In genomic region chr5:95794070-95794516, GRCh38 we compare ENCODE assay signal across 25 cellular contexts. TPM values are rescaled to one million over a fixed set of nuclear protein-coding genes. Genes with fewer than 3 reads are reported as not detected.
DNase-seq lines count a peak whose midpoint lies in the region; ATAC-seq and TF ChIP-seq lines count a peak whose summit lies in the region.
"Had no signal": no experiment of that assay in that cellular context is flagged by ENCODE, and none has a peak within 500 bp of the region (broad histone marks: within the 10 kb centered on the region; RNA-seq: fewer than 3 reads in every experiment).

No MANE protein-coding gene starts in this region.

- peak overlapping the region; percentile 86 for H3K27ac ChIP-seq in SJSA1
- H3K27ac ChIP-seq in fibroblast of lung (ENCODE audit: insufficient read depth, low read length), result peak overlapping the region; percentile 3
- peak overlapping the region; percentile 71 for H3K27ac ChIP-seq in parathyroid adenoma
- H3K27ac ChIP-seq: dorsolateral prefrontal cortex, epithelial cell of prostate, gastroesophageal sphincter, pancreas, tibial artery had no signal

- DNase-seq in EH (ENCODE audit: low read depth) (peak; percentile 85), SJSA1 (ENCODE audit: low read depth in 1 of 2, low spot score in 2 of 2) (peak; percentile 78 to 87), fibroblast of lung (ENCODE audit: low read depth in 2 of 2) (peak in 1 of 2 donors; percentile 64), T-helper 1 cell (no peak), superior temporal gyrus (ENCODE audit: extremely low spot score) (no peak)
- DNase-seq: activated CD4-positive, alpha-beta T cell treated with anti-CD3 and anti-CD28 coated beads, Interleukin-2, amount 10 ng/mL, durations not matched to agents 7 days and 5 days; activated naive CD8-positive, alpha-beta T cell treated with anti-CD3 and anti-CD28 coated beads, Interleukin-2, amount 10 ng/mL, durations not matched to agents 7 days and 5 days; AML-193; dorsolateral prefrontal cortex; KBM-7; mammary epithelial cell; naive thymus-derived CD8-positive, alpha-beta T cell; NCI-H1694 treated with DMSO at 0.1 percent for 48 hours; NCI-H2227 treated with DMSO at 0.1 percent for 48 hours; pancreas; PC-3; SHP77; stimulated activated CD4-positive, alpha-beta T cell treated with anti-CD3 and anti-CD28 coated beads, Interleukin-1b, Interleukin-23, amount 100 ng/mL, for 48 hours; stimulated activated naive CD4-positive, alpha-beta T cell; tibial artery had no signal

- H3K4me1 ChIP-seq in SJSA1 (replicated peaks) (peaks cover 35% of the 10 kb centered on the region), fibroblast of lung (ENCODE audit: control insufficient read depth, extremely low read depth, insufficient read depth, low read length) (no peaks in the 10 kb centered on the region), parathyroid adenoma (peaks cover 11% of the 10 kb centered on the region)
- H3K4me1 ChIP-seq: gastroesophageal sphincter, pancreas, tibial artery had no signal

- no peaks in the 10 kb centered on the region for H3K79me2 ChIP-seq in fibroblast of lung (ENCODE audit: control insufficient read depth, insufficient read depth, low read length)
- H3K79me2 ChIP-seq in parathyroid adenoma, result no peaks in the 10 kb centered on the region

- H4K20me1 ChIP-seq in fibroblast of lung (ENCODE audit: control insufficient read depth, extremely low read depth, insufficient read depth, low read length), result no peaks in the 10 kb centered on the region

- H3K9me3 ChIP-seq in SJSA1 (replicated peaks) (no peaks in the 10 kb centered on the region), fibroblast of lung (ENCODE audit: control insufficient read depth, insufficient read depth, low read depth, low read length) (no peaks in the 10 kb centered on the region), parathyroid adenoma (ENCODE audit: control insufficient read depth, low read length) (no peaks in the 10 kb centered on the region)
- H3K9me3 ChIP-seq: gastroesophageal sphincter, pancreas, tibial artery had no signal

- H3K4me2 ChIP-seq in fibroblast of lung (ENCODE audit: extremely low read depth, insufficient read depth, low read length) (no peak overlapping the region), parathyroid adenoma (ENCODE audit: low read length) (no peak overlapping the region)

- no peak overlapping the region for H3K9ac ChIP-seq in fibroblast of lung (ENCODE audit: insufficient read depth, low read length)
- H3K9ac ChIP-seq in parathyroid adenoma, result no peak overlapping the region

- ATAC-seq in GM21381 (IDR thresholded peaks at IDR 0.05; ENCODE audit: unreplicated experiment) (no peak), HG03521 (IDR thresholded peaks at IDR 0.05; ENCODE audit: unreplicated experiment) (no peak)
- ATAC-seq: gastroesophageal sphincter; naive thymus-derived CD8-positive, alpha-beta T cell; pancreas; PC-3 had no signal

- TF ChIP-seq CTCF in fibroblast of lung (conservative IDR thresholded peaks at IDR 0.05 in 1 of 2, IDR thresholded peaks at IDR 0.05 in 1 of 2; ENCODE audit: low read depth in 1 of 2, low read length in 2 of 2) (no peak), parathyroid adenoma (IDR thresholded peaks at IDR 0.05) (no peak)

- H3K27me3 ChIP-seq in SJSA1 (replicated peaks) (no peaks in the 10 kb centered on the region), fibroblast of lung (ENCODE audit: control insufficient read depth, insufficient read depth, low read length) (no peaks in the 10 kb centered on the region), parathyroid adenoma (ENCODE audit: control insufficient read depth, insufficient read depth, low read length) (no peaks in the 10 kb centered on the region)
- H3K27me3 ChIP-seq: dorsolateral prefrontal cortex, gastroesophageal sphincter, pancreas, tibial artery had no signal

- H3K36me3 ChIP-seq in SJSA1, result peaks cover 45% of the 10 kb centered on the region
- H3K36me3 ChIP-seq in fibroblast of lung (ENCODE audit: control insufficient read depth, insufficient read depth, low read length), result peaks cover 7% of the 10 kb centered on the region
- no peaks in the 10 kb centered on the region for H3K36me3 ChIP-seq in parathyroid adenoma (ENCODE audit: control insufficient read depth, insufficient read depth, low read length)

- no peak overlapping the region for H2AFZ ChIP-seq in fibroblast of lung (ENCODE audit: low read length)
- H2AFZ ChIP-seq in parathyroid adenoma, result peak overlapping the region; percentile 51

- H3K4me3 ChIP-seq in SJSA1 (no peak overlapping the region), fibroblast of lung (replicated peaks in 1 of 4; ENCODE audit: control extremely low read depth in 1 of 4, insufficient read depth in 1 of 4, low read depth in 3 of 4, low read length in 4 of 4) (no peak overlapping the region), parathyroid adenoma (ENCODE audit: low read depth, low read length) (no peak overlapping the region)
- H3K4me3 ChIP-seq: dorsolateral prefrontal cortex, gastroesophageal sphincter, pancreas, tibial artery had no signal

RNA-seq across cellular contexts. Expression of gene GLRX, which starts 28.4 kb away (rescaled TPM):
- 18.1 and 60.3 TPM in 2 replicates for total RNA-seq in SJSA1 (2014; rRNA removed; shearing (Covaris generic))
- total RNA-seq in fibroblast of lung, result 54.2 and 91.8 TPM in 2 replicates
- 277 and 429 TPM in 2 replicates for polyA plus RNA-seq in fibroblast of lung
- 316 and 494 TPM in 2 replicates for polyA plus RNA-seq in fibroblast of lung (2012)
- 106 and 144 TPM in 2 replicates for polyA minus RNA-seq in fibroblast of lung (ENCODE audit: low replicate concordance)

Comparison
In these comparisons a context has a peak if more than half of its experiments do, and no peak if none do; other contexts are left out.
1. DNase-seq: peak in EH (single experiment) and SJSA1 (2 of 2); none in T-helper 1 cell (0 of 5) and superior temporal gyrus (single experiment).
2. H3K27ac ChIP-seq: peak in every context shown above with its lines; median percentile 86 in SJSA1; 71 in parathyroid adenoma; 3 in fibroblast of lung.